12 cellular contexts compared by ENCODE assay signal in the genomic region with DNA sequence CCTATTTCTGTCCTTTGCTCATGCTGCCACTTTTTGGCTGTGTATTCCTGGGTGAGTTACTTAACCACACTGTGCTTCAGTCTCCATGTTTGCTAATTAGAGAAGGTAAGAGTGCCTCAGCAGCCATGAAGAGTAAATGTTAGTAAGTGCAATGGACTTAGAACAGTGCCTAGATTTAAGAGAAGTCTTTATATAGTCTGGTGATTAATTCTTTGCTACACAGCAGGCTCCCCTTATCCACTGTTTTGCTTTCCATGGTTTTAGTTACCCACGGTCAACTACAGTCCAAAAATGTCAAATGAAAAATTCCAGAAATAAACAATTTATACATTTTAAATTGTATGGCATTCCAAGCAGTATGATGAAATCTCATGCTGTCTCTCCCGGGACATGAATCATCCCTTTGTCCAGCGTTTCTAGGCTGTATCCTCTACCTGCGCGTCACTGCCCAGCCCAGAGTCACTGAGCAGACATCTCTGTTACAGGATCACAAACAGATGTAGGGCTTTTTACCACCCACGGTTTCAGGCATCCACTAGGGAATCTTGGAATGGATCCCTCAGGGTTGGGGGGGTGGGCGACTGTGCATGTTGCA.
A peak's percentile ranks its signal among the peaks of the same experiment; 100 is the strongest.
DNase-seq lines count a peak whose midpoint lies in the region; ATAC-seq, FAIRE-seq and TF ChIP-seq lines count a peak whose summit lies in the region.
"Had no signal": no experiment of that assay in that cellular context is flagged by ENCODE, and none has a peak within 500 bp of the region (broad histone marks: within the 10 kb centered on the region; RNA-seq: fewer than 3 reads in every experiment).

No MANE protein-coding gene starts in this region.

- FAIRE-seq in GM19239 (lab: Jason Lieb, UNC), result no peak

- no peaks in the 10 kb centered on the region for H3K36me3 Mint-ChIP-seq in glutamatergic neuron (ENCODE audit: unreplicated experiment)
- no peaks in the 10 kb centered on the region for H3K36me3 Mint-ChIP-seq in activated CD4-positive, alpha-beta T cell treated with anti-CD3 and anti-CD28 coated beads, Interleukin-2, amount 10 ng/mL, durations not matched to agents 7 days and 5 days (ENCODE audit: low read depth)
- H3K36me3 Mint-ChIP-seq: activated naive CD8-positive, alpha-beta T cell treated with anti-CD3 and anti-CD28 coated beads, Interleukin-2, amount 10 ng/mL, durations not matched to agents 7 days and 5 days had no signal

- peak overlapping the region; percentile 79 for H3K27ac Mint-ChIP-seq in glutamatergic neuron (ENCODE audit: unreplicated experiment)
- H3K27ac Mint-ChIP-seq in activated CD4-positive, alpha-beta T cell treated with anti-CD3 and anti-CD28 coated beads, Interleukin-2, amount 10 ng/mL, durations not matched to agents 7 days and 5 days, result no peak overlapping the region
- H3K27ac Mint-ChIP-seq: activated naive CD8-positive, alpha-beta T cell treated with anti-CD3 and anti-CD28 coated beads, Interleukin-2, amount 10 ng/mL, durations not matched to agents 7 days and 5 days had no signal

- H3K4me1 Mint-ChIP-seq in glutamatergic neuron (ENCODE audit: low read depth, unreplicated experiment), result peaks cover 11% of the 10 kb centered on the region
- no peaks in the 10 kb centered on the region for H3K4me1 Mint-ChIP-seq in activated CD4-positive, alpha-beta T cell treated with anti-CD3 and anti-CD28 coated beads, Interleukin-2, amount 10 ng/mL, durations not matched to agents 7 days and 5 days

- H3K27me3 Mint-ChIP-seq in glutamatergic neuron (ENCODE audit: unreplicated experiment), result no peaks in the 10 kb centered on the region
- no peaks in the 10 kb centered on the region for H3K27me3 Mint-ChIP-seq in activated CD4-positive, alpha-beta T cell treated with anti-CD3 and anti-CD28 coated beads, Interleukin-2, amount 10 ng/mL, durations not matched to agents 7 days and 5 days
- H3K27me3 Mint-ChIP-seq: activated naive CD8-positive, alpha-beta T cell treated with anti-CD3 and anti-CD28 coated beads, Interleukin-2, amount 10 ng/mL, durations not matched to agents 7 days and 5 days had no signal

- ATAC-seq in HG02840 (IDR thresholded peaks at IDR 0.05; ENCODE audit: low FRiP score, unreplicated experiment), result no peak
- ATAC-seq: heart right ventricle had no signal

- DNase-seq in HK-2 (ENCODE audit: unreplicated experiment) (peak; percentile 56), amniotic stem cell (lab: John Stamatoyannopoulos, UW) (peak; percentile 97), glutamatergic neuron (peak; percentile 31), smooth muscle cell of the brain vasculature (ENCODE audit: low read depth, low spot score) (peak; percentile 96), GM19239 (ENCODE audit: insufficient read length, low spot score) (no peak), DMS 273 treated with DMSO at 0.1 percent for 48 hours (lab: John Stamatoyannopoulos, UW) (no peak)
- no peak for DNase-seq in activated CD4-positive, alpha-beta T cell treated with anti-CD3 and anti-CD28 coated beads, Interleukin-2, amount 10 ng/mL, durations not matched to agents 7 days and 5 days
- DNase-seq: activated naive CD8-positive, alpha-beta T cell treated with anti-CD3 and anti-CD28 coated beads, Interleukin-2, amount 10 ng/mL, durations not matched to agents 7 days and 5 days; heart right ventricle; NCI-H748 treated with DMSO at 0.1 percent for 48 hours; retina had no signal

- H3K4me3 Mint-ChIP-seq in glutamatergic neuron (ENCODE audit: unreplicated experiment), result no peak overlapping the region
- no peak overlapping the region for H3K4me3 Mint-ChIP-seq in activated CD4-positive, alpha-beta T cell treated with anti-CD3 and anti-CD28 coated beads, Interleukin-2, amount 10 ng/mL, durations not matched to agents 7 days and 5 days
- H3K4me3 Mint-ChIP-seq: activated naive CD8-positive, alpha-beta T cell treated with anti-CD3 and anti-CD28 coated beads, Interleukin-2, amount 10 ng/mL, durations not matched to agents 7 days and 5 days had no signal

- CTCF ChIA-PET in activated CD4-positive, alpha-beta T cell treated with anti-CD3 and anti-CD28 coated beads, Interleukin-2, amount 10 ng/mL, durations not matched to agents 7 days and 5 days (lab: Charles Lee), result interaction anchor here (1.1 kb wide), 1 partner anchor 11 kb away, joined by 3 read pairs; no protein-coding TSS in a partner anchor

- POLR2A ChIA-PET in activated CD4-positive, alpha-beta T cell treated with anti-CD3 and anti-CD28 coated beads, Interleukin-2, amount 10 ng/mL, durations not matched to agents 7 days and 5 days (lab: Charles Lee), result no interaction called here

- H3K9me3 Mint-ChIP-seq in glutamatergic neuron (ENCODE audit: unreplicated experiment), result no peaks in the 10 kb centered on the region
- H3K9me3 Mint-ChIP-seq in activated CD4-positive, alpha-beta T cell treated with anti-CD3 and anti-CD28 coated beads, Interleukin-2, amount 10 ng/mL, durations not matched to agents 7 days and 5 days, result no peaks in the 10 kb centered on the region
- H3K9me3 Mint-ChIP-seq: activated naive CD8-positive, alpha-beta T cell treated with anti-CD3 and anti-CD28 coated beads, Interleukin-2, amount 10 ng/mL, durations not matched to agents 7 days and 5 days had no signal

- TF ChIP-seq CTCF in glutamatergic neuron (IDR thresholded peaks at IDR 0.05; ENCODE audit: partially characterized antibody, unreplicated experiment), result no peak

Comparison
In these comparisons a context has a peak if more than half of its experiments do, and no peak if none do; other contexts are left out.
1. DNase-seq: peak in HK-2 (single experiment), amniotic stem cell (single experiment), glutamatergic neuron (single experiment) and smooth muscle cell of the brain vasculature (single experiment); none in GM19239 (single experiment), DMS 273 treated with DMSO at 0.1 percent for 48 hours (single experiment) and activated CD4-positive, alpha-beta T cell treated with anti-CD3 and anti-CD28 coated beads, Interleukin-2, amount 10 ng/mL, durations not matched to agents 7 days and 5 days (single experiment).